19 cellular contexts compared by ENCODE assay signal in genomic region chr6:20414711-20415110, GRCh38. TPM values are rescaled to one million over a fixed set of nuclear protein-coding genes. Genes with fewer than 3 reads are reported as not detected.
DNase-seq lines count a peak whose midpoint lies in the region; ATAC-seq and TF ChIP-seq lines count a peak whose summit lies in the region.
"Had no signal": no experiment of that assay in that cellular context is flagged by ENCODE, and none has a peak within 500 bp of the region (broad histone marks: within the 10 kb centered on the region; RNA-seq: fewer than 3 reads in every experiment).

No MANE protein-coding gene starts in this region.

- H3K4me1 Mint-ChIP-seq in natural killer cell = peaks cover 63 to 73% of the 10 kb centered on the region in 2 donors

- H3K36me3 ChIP-seq in cardiac muscle cell = no peaks in the 10 kb centered on the region

- DNase-seq in cardiac muscle cell (ENCODE audit: low read depth in 1 of 2, low spot score in 1 of 2) = no peak
- DNase-seq in Right ventricle myocardium inferior (ENCODE audit: missing footprints) = no peak
- no peak for DNase-seq in natural killer cell
- DNase-seq in hepatic stellate cell (ENCODE audit: low spot score) = no peak
- DNase-seq in dermis blood vessel endothelial cell = no peak
- DNase-seq: H7, MV-4-11, NCI-H1694 treated with DMSO at 0.1 percent for 48 hours, NCI-H2107, NCI-H2227 treated with DMSO at 0.1 percent for 48 hours, NCI-H510A treated with DMSO at 0.1 percent for 48 hours, NCI-H82, PC-9 had no signal

- H3K27ac ChIP-seq in cardiac muscle cell (peak overlapping the region; percentile 42), VCaP (peak overlapping the region; percentile 82)
- H3K27ac ChIP-seq: BLaER1 treated with 17β-estradiol and CSF1 and Interleukin-3, amounts not matched to agents 10 nM and 100 nM; PC-9; RWPE1 had no signal

- no peak overlapping the region for H3K4me3 ChIP-seq in cardiac muscle cell
- H3K4me3 ChIP-seq: BLaER1 treated with 17β-estradiol and CSF1 and Interleukin-3, amounts not matched to agents 10 nM and 100 nM; PC-9 had no signal

- ATAC-seq in Right ventricle myocardium inferior (no peak), natural killer cell (no peak), HG02610 (IDR thresholded peaks at IDR 0.05; ENCODE audit: unreplicated experiment) (no peak), HG02884 (IDR thresholded peaks at IDR 0.05; ENCODE audit: unreplicated experiment) (no peak)

- H3K9me3 Mint-ChIP-seq in natural killer cell = no peaks in the 10 kb centered on the region
- H3K9me3 Mint-ChIP-seq: IgD-negative memory B cell had no signal

- H3K9me3 ChIP-seq in cardiac muscle cell (ENCODE audit: low read depth) = no peaks in the 10 kb centered on the region

- intact Hi-C loops in Right ventricle myocardium inferior (cut with DNase I) (no loop called here), natural killer cell (cut with micrococcal nuclease) (no loop called here)

- no peaks in the 10 kb centered on the region for H3K27me3 Mint-ChIP-seq in natural killer cell (ENCODE audit: low read depth in 2 of 2)
- H3K27me3 Mint-ChIP-seq: IgD-negative memory B cell had no signal

- H3K27ac Mint-ChIP-seq in natural killer cell = peak overlapping the region; percentile 63 to 79

- H3K36me3 Mint-ChIP-seq in natural killer cell = no peaks in the 10 kb centered on the region

- H3K4me1 ChIP-seq in cardiac muscle cell (ENCODE audit: low read depth) = peaks cover 35% of the 10 kb centered on the region

- H3K4me3 Mint-ChIP-seq in natural killer cell = peak overlapping the region; percentile 37
- H3K4me3 Mint-ChIP-seq: IgD-negative memory B cell had no signal

- no peak for TF ChIP-seq CTCF in cardiac muscle cell (IDR thresholded peaks at IDR 0.05; ENCODE audit: low read depth, low read length)
- TF ChIP-seq CTCF in VCaP (conservative IDR thresholded peaks at IDR 0.05) = no peak
- TF ChIP-seq CTCF in natural killer cell (IDR thresholded peaks at IDR 0.05) = no peak

- H3K27me3 ChIP-seq in cardiac muscle cell = no peaks in the 10 kb centered on the region
- H3K27me3 ChIP-seq: BLaER1 treated with 17β-estradiol and CSF1 and Interleukin-3, amounts not matched to agents 10 nM and 100 nM had no signal

RNA-seq across cellular contexts. Expression of gene E2F3, which starts 13.0 kb away (rescaled TPM):
- total RNA-seq in cardiac muscle cell (9.2 and 12.6 TPM in 2 replicates), Right ventricle myocardium inferior (6.4 TPM), natural killer cell (10 to 100 TPM in 2 of 3 donors, 1 to 10 TPM in 1; 8.2 to 14.7 (median 12.2) TPM), dermis blood vessel endothelial cell (5.8 and 9.7 TPM in 2 replicates)
- 11.1 and 16.5 TPM in 2 replicates for polyA plus RNA-seq in cardiac muscle cell
